In the genomic region with DNA sequence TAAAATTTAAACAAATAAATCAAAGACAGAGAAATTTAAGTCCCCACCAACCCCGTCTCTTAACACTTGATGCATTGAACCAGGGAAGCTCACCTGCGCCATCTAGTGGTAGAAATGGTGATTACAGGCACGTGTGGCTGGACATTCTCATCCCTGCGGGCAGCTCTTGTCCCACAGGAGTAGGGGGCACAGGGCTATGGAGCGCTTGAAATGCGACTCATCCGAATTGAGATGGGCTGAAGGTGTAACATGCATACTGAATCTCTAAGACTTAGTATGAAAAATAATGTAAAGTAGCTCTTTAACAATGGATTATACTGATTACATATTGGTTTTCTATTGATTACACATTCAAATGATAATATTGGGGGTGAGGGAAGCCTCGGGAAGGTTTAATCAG, we compare ENCODE assay signal across 8 cellular contexts. TPM values are rescaled to one million over a fixed set of nuclear protein-coding genes. Genes with fewer than 3 reads are reported as not detected.
DNase-seq lines count a peak whose midpoint lies in the region; ATAC-seq, FAIRE-seq and TF ChIP-seq lines count a peak whose summit lies in the region.

No MANE protein-coding gene starts in this region.

- in situ Hi-C loops in T47D (cut with HindIII; ENCODE audit: low pct_unique_long_range_greater_than_20kb, low sequenced_read_pairs), result no loop called here

- H3K36me3 ChIP-seq in WERI-Rb-1, result no peaks in the 10 kb centered on the region
- no peaks in the 10 kb centered on the region for H3K36me3 ChIP-seq in kidney (ENCODE audit: control insufficient read depth in 1 of 2, insufficient read depth in 2 of 2, low read length in 2 of 2)

- intact Hi-C loops in kidney (cut with DNase I), result no loop called here

- ATAC-seq in HG02884 (IDR thresholded peaks at IDR 0.05; ENCODE audit: unreplicated experiment), result no peak

- no peak overlapping the region for H3K9ac ChIP-seq in kidney (ENCODE audit: low read length in 2 of 2)

- DNase-seq in NCI-H510A treated with DMSO at 0.1 percent for 48 hours (lab: John Stamatoyannopoulos, UW), result peak; percentile 83
- DNase-seq in NCI-H510A (lab: John Stamatoyannopoulos, UW), result no peak
- DNase-seq in NCI-H1694 (lab: John Stamatoyannopoulos, UW), result peak; percentile 67
- DNase-seq in WERI-Rb-1, result peak; percentile 75
- DNase-seq in T47D (ENCODE audit: low read depth in 1 of 2, low spot score in 1 of 2), result peak; percentile 70 to 84
- no peak for DNase-seq in kidney
- peak; percentile 79 to 80 for DNase-seq in stimulated activated CD4-positive, alpha-beta T cell treated with anti-CD3 and anti-CD28 coated beads, Interleukin-2, amount 100 ng/mL, for 48 hours

- no peak overlapping the region for H3K4me3 ChIP-seq in WERI-Rb-1 (ENCODE audit: low read depth, low read length)
- no peak overlapping the region for H3K4me3 ChIP-seq in kidney (ENCODE audit: low read length in 2 of 2)

- TF ChIP-seq CTCF in WERI-Rb-1 (IDR thresholded peaks at IDR 0.05; ENCODE audit: low read depth, low read length) (peak; percentile 86), kidney (IDR thresholded peaks at IDR 0.05; ENCODE audit: borderline replicate concordance, extremely low read depth, insufficient read depth) (peak; percentile 97)

- H3K27ac ChIP-seq in WERI-Rb-1 (no peak overlapping the region), kidney (ENCODE audit: low read depth in 2 of 2, low read length in 2 of 2) (no peak overlapping the region)

- FAIRE-seq in kidney (lab: Jason Lieb, UNC), result no peak

- no peaks in the 10 kb centered on the region for H3K4me1 ChIP-seq in kidney (ENCODE audit: control insufficient read depth in 1 of 2, insufficient read depth in 1 of 2, low read depth in 1 of 2, low read length in 2 of 2)

- no peaks in the 10 kb centered on the region for H3K27me3 ChIP-seq in WERI-Rb-1 (ENCODE audit: insufficient read depth, low read depth, severe bottlenecking)

- H3K9me3 ChIP-seq in WERI-Rb-1 (ENCODE audit: severe bottlenecking) (no peaks in the 10 kb centered on the region), kidney (ENCODE audit: control insufficient read depth in 1 of 2, low read length in 2 of 2) (no peaks in the 10 kb centered on the region)

RNA-seq across cellular contexts. Expression of a gene that starts 24.8 kb away (rescaled TPM):
- 0.35 TPM for total RNA-seq in kidney
- polyA plus RNA-seq in kidney (ENCODE audit: insufficient read depth, low read depth, low replicate concordance), result 0.06 TPM

Comparison
In these comparisons a context has a peak if more than half of its experiments do, and no peak if none do; other contexts are left out.
1. DNase-seq: peak in NCI-H510A treated with DMSO at 0.1 percent for 48 hours (single experiment), NCI-H1694 (single experiment), WERI-Rb-1 (single experiment), T47D (2 of 2) and stimulated activated CD4-positive, alpha-beta T cell treated with anti-CD3 and anti-CD28 coated beads, Interleukin-2, amount 100 ng/mL, for 48 hours (2 of 2); none in NCI-H510A (single experiment) and kidney (single experiment).